In the genomic region with DNA sequence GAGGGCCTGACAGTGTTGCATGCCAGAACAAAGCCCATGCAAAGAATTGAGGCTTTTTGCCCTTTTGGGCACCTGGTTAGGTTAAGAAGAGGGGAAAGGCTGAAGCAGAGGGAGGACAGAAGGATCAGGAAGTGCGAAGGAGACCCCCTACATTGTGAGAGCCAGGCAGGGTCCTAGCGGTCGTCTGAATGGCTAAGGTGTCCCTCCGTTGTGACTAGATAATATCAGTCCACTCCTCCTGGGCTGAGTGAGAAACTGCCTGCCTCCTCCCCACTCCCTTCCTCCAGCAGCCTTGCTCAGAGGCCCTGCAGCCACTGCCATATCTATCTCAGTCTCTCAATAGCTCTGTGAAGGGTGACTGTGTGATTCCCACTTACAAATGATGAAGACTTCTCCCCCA, we compare ENCODE assay signal across 22 cellular contexts.
DNase-seq lines count a peak whose midpoint lies in the region; TF ChIP-seq lines count a peak whose summit lies in the region.
"Had no signal": no experiment of that assay in that cellular context is flagged by ENCODE, and none has a peak within 500 bp of the region (broad histone marks: within the 10 kb centered on the region; RNA-seq: fewer than 3 reads in every experiment).

No MANE protein-coding gene starts in this region.

- H3K9me3 Mint-ChIP-seq in progenitor cell of endocrine pancreas (ENCODE audit: low read depth), result peaks cover 21% of the 10 kb centered on the region

- DNase-seq in SK-N-MC (ENCODE audit: low read depth, low spot score) (no peak), mesenteric fat pad (ENCODE audit: low spot score) (peak; percentile 57), progenitor cell of endocrine pancreas (ENCODE audit: low spot score, unreplicated experiment) (no peak), transverse colon (no peak), iPS-NIHi7 (ENCODE audit: extremely low spot score) (no peak), COLO829 (ENCODE audit: low spot score) (no peak), mesendoderm (no peak)
- DNase-seq: 8988T; ACHN; AML-193; BE2C; Calu3; CD4-positive, alpha-beta T cell; CD8-positive, alpha-beta memory T cell; COR-L47; DMS153; DND-41; GM23248; H9 had no signal

- H3K4me3 Mint-ChIP-seq in progenitor cell of endocrine pancreas (ENCODE audit: low read depth), result no peak overlapping the region
- H3K4me3 Mint-ChIP-seq: CD14-positive monocyte; CD4-positive, alpha-beta T cell; CD8-positive, alpha-beta memory T cell; H9 had no signal

- no peak overlapping the region for H2BK120ac ChIP-seq in mesendoderm (ENCODE audit: low read depth, low read length)

- TF ChIP-seq CTCF in progenitor cell of endocrine pancreas (IDR thresholded peaks at IDR 0.05; ENCODE audit: unreplicated experiment) (no peak), transverse colon (IDR thresholded peaks at IDR 0.05) (no peak)

- no peaks in the 10 kb centered on the region for H3K79me2 ChIP-seq in mesendoderm (ENCODE audit: control insufficient read depth, insufficient read depth, low read length)

- no peak for TF ChIP-seq POLR2A in transverse colon (IDR thresholded peaks at IDR 0.05)

- no peak overlapping the region for H4K5ac ChIP-seq in mesendoderm (ENCODE audit: low read length)

- H3K56ac ChIP-seq in mesendoderm (ENCODE audit: low read length), result no peak overlapping the region

- H3K4me1 Mint-ChIP-seq in progenitor cell of endocrine pancreas (ENCODE audit: low read depth), result no peaks in the 10 kb centered on the region
- H3K4me1 Mint-ChIP-seq: CD8-positive, alpha-beta memory T cell had no signal

- H3K4me3 ChIP-seq in SK-N-MC (no peak overlapping the region), transverse colon (no peak overlapping the region), mesendoderm (ENCODE audit: low read length) (no peak overlapping the region)
- H3K4me3 ChIP-seq: A549; BLaER1 treated with 17β-estradiol and CSF1 and Interleukin-3, amounts not matched to agents 10 nM and 100 nM; GM23248 had no signal

- no peaks in the 10 kb centered on the region for H3K79me1 ChIP-seq in mesendoderm (ENCODE audit: low read length)

- no peak overlapping the region for H2BK15ac ChIP-seq in mesendoderm (replicated peaks; ENCODE audit: low read depth)

- peaks cover 0 to 4% (median 3%) of the 10 kb centered on the region in 4 donors for H3K4me1 ChIP-seq in transverse colon
- H3K4me1 ChIP-seq in mesendoderm (ENCODE audit: control insufficient read depth, low read depth, low read length), result peaks cover 5% of the 10 kb centered on the region
- H3K4me1 ChIP-seq: BE2C had no signal

- H3K27ac ChIP-seq in SK-N-MC (peak overlapping the region; percentile 38; the same call in 1 of the 2 replicates), transverse colon (peak overlapping the region in 3 of 4 donors; percentile 43 to 76 (median 74)), mesendoderm (ENCODE audit: low read depth, low read length) (no peak overlapping the region)
- H3K27ac ChIP-seq: A549; BLaER1 treated with 17β-estradiol and CSF1 and Interleukin-3, amounts not matched to agents 10 nM and 100 nM; GM23248 had no signal

- H3K36me3 Mint-ChIP-seq in progenitor cell of endocrine pancreas (ENCODE audit: insufficient read depth), result peaks cover 1% of the 10 kb centered on the region

- H3K4ac ChIP-seq in mesendoderm (ENCODE audit: low read depth, low read length), result no peak overlapping the region

- no peak overlapping the region for H4K8ac ChIP-seq in mesendoderm (ENCODE audit: low read depth, low read length)

- no peak for TF ChIP-seq EP300 in transverse colon (IDR thresholded peaks at IDR 0.05; ENCODE audit: low read depth)

- intact Hi-C loops in transverse colon (cut with DNase I; ENCODE audit: low total_unique reads), result no loop called here

- H2BK5ac ChIP-seq in mesendoderm (ENCODE audit: low read length), result no peak overlapping the region

- 84% methylated on average over 4 of the region's 4 CpGs; no CpG with 5 or more reads in 1 of the 2 donors for WGBS in transverse colon (ENCODE audit: low coverage in 1 of 2), 2 donors
- WGBS in mesendoderm (ENCODE audit: extremely low coverage, insufficient coverage, low lambda C conversion rate), result no CpG with 5 or more reads among the region's 4 CpGs

- no peaks in the 10 kb centered on the region for H3K27me3 Mint-ChIP-seq in progenitor cell of endocrine pancreas

- no peak overlapping the region for H3K4me2 ChIP-seq in mesendoderm (ENCODE audit: low read length)
- H3K4me2 ChIP-seq: A549; BLaER1 treated with 17β-estradiol and CSF1 and Interleukin-3, amounts not matched to agents 10 nM and 100 nM had no signal

- H3K36me3 ChIP-seq in SK-N-MC (ENCODE audit: insufficient read depth, low read length), result no peaks in the 10 kb centered on the region
- no peaks in the 10 kb centered on the region for H3K36me3 ChIP-seq in transverse colon
- H3K36me3 ChIP-seq in mesendoderm (ENCODE audit: control insufficient read depth, insufficient read depth, low read length), result no peaks in the 10 kb centered on the region
- H3K36me3 ChIP-seq: BE2C had no signal

- no peak overlapping the region for H3K18ac ChIP-seq in mesendoderm (ENCODE audit: low read length)

- in situ Hi-C loops in transverse colon (cut with MboI; ENCODE audit: low pct_ligation_motif_present in 1 of 4, low pct_unique_long_range_greater_than_20kb in 1 of 4, low sequenced_read_pairs in 3 of 4), result loop anchor here in 2 of 4 donors (10.0 to 25.0 kb wide), 5 partner anchors 93 to 393 kb away; partner anchors contain the start of gene KSR1 (in 1 of the 2)

- H3K9ac ChIP-seq in SK-N-MC (ENCODE audit: insufficient read length) (no peak overlapping the region), mesendoderm (ENCODE audit: low read length) (no peak overlapping the region)
- H3K9ac ChIP-seq: BLaER1 treated with 17β-estradiol and CSF1 and Interleukin-3, amounts not matched to agents 10 nM and 100 nM; GM23248 had no signal

- no peak overlapping the region for H3K23ac ChIP-seq in mesendoderm (ENCODE audit: low read length)

- H3K27me3 ChIP-seq in transverse colon (no peaks in the 10 kb centered on the region), mesendoderm (ENCODE audit: insufficient read depth, low read length, poor library complexity) (no peaks in the 10 kb centered on the region)
- H3K27me3 ChIP-seq: BE2C; BLaER1 treated with 17β-estradiol and CSF1 and Interleukin-3, amounts not matched to agents 10 nM and 100 nM had no signal

- peak overlapping the region; percentile 10 for H3K27ac Mint-ChIP-seq in progenitor cell of endocrine pancreas
- H3K27ac Mint-ChIP-seq: CD14-positive monocyte; CD4-positive, alpha-beta T cell; CD8-positive, alpha-beta memory T cell had no signal

- H3K9me3 ChIP-seq in SK-N-MC (ENCODE audit: low read depth, low read length), result no peaks in the 10 kb centered on the region
- peaks cover 0 to 7% of the 10 kb centered on the region in 2 donors for H3K9me3 ChIP-seq in transverse colon
- H3K9me3 ChIP-seq: BE2C had no signal

- H2AK5ac ChIP-seq in mesendoderm (ENCODE audit: low read length), result no peak overlapping the region
